1 cellular context compared by ENCODE assay signal in the genomic region with DNA sequence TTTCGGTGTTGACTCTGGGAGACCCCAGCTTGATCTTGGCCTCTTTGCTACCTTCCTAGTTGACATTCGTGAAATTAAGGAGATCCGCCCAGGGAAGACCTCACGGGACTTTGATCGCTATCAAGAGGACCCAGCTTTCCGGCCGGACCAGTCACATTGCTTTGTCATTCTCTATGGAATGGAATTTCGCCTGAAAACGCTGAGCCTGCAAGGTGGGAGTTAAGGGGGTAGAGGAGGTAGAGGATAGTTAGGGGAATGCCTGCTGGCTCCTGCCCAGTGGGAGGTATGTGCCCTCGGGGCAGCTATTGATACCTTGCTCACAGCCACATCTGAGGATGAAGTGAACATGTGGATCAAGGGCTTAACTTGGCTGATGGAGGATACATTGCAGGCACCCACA.
TF ChIP-seq lines count a peak whose summit lies in the region.

No MANE protein-coding gene starts in this region.

TF ChIP-seq in K562, 482 proteins besides CTCF, POLR2A, EP300 and RAD21:
- no peak for TF ChIP-seq NEUROD1 (IDR thresholded peaks at IDR 0.05; ENCODE audit: borderline replicate concordance, low read depth, low read length, partially characterized antibody)
- peak; percentile 22; the same call in 1 of the 2 replicates for TF ChIP-seq NFE2 (IDR thresholded peaks at IDR 0.05; ENCODE audit: low read depth)
- TF ChIP-seq PCBP2 (IDR thresholded peaks at IDR 0.05; ENCODE audit: low read depth, low read length, poor library complexity, severe bottlenecking): no peak
- no peak for TF ChIP-seq GMEB1 (CRISPR knock-in tag; IDR thresholded peaks at IDR 0.05)
- TF ChIP-seq SPI1 (IDR thresholded peaks at IDR 0.05; ENCODE audit: borderline replicate concordance, low read depth, low read length): 0 out of 2 replicates have a peak, but pooled peaks have one; percentile 3
- TF ChIP-seq C11orf30 (IDR thresholded peaks at IDR 0.05; ENCODE audit: low read depth): peak; percentile 63
- peak; percentile 48; the same call in 1 of the 2 replicates for TF ChIP-seq MAFG (tag; conservative IDR thresholded peaks at IDR 0.05)
- no peak for TF ChIP-seq BRD9 (IDR thresholded peaks at IDR 0.05; ENCODE audit: low read depth, partially characterized antibody)
- no peak for TF ChIP-seq ZNF57 (CRISPR knock-in tag; IDR thresholded peaks at IDR 0.05)
- peak; percentile 67 for TF ChIP-seq ZNF316 (IDR thresholded peaks at IDR 0.05)
- peak; percentile 82 for TF ChIP-seq BHLHE40 (IDR thresholded peaks at IDR 0.05; ENCODE audit: low read length)
- TF ChIP-seq THAP12 (CRISPR knock-in tag; IDR thresholded peaks at IDR 0.05): no peak
- no peak for TF ChIP-seq NFRKB (IDR thresholded peaks at IDR 0.05; ENCODE audit: low read depth)
- 0 out of 2 replicates have a peak, but pooled peaks have one; percentile 5 for TF ChIP-seq MAFF (IDR thresholded peaks at IDR 0.05; ENCODE audit: low read length)
- TF ChIP-seq, protein P1, sequence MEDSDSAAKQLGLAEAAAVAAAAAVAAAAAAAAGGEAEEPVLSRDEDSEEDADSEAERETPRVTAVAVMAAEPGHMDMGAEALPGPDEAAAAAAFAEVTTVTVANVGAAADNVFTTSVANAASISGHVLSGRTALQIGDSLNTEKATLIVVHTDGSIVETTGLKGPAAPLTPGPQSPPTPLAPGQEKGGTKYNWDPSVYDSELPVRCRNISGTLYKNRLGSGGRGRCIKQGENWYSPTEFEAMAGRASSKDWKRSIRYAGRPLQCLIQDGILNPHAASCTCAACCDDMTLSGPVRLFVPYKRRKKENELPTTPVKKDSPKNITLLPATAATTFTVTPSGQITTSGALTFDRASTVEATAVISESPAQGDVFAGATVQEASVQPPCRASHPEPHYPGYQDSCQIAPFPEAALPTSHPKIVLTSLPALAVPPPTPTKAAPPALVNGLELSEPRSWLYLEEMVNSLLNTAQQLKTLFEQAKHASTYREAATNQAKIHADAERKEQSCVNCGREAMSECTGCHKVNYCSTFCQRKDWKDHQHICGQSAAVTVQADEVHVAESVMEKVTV (CRISPR knock-in tag; IDR thresholded peaks at IDR 0.05): no peak
